Comparison of ENCODE assay signal across 8 cellular contexts in the genomic region with DNA sequence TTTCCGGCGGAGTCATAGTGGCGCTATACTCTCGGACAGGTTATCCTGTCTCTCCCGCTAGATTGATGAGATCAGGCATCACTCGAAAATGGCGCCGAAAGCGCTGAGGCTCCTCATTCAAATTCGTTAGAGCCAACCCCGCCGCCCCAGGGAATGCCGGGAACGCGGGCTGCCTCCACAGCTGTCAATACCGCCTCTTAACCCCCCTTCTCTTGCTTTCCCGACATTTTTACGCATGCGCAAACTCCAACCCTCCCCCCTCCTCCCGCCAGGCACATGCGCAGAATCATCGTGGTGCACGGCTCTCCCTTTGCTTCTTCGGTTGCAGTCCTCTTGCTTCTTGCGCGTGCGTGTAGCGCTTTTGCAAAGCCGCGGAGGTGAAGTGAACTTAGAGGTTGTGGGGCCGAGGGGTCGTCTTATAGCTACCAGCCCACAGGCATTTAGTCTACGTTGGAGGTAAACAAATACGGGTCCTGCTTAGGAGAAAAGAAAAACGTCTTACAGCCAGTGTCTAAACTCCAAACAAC.
DNase-seq lines count a peak whose midpoint lies in the region; ATAC-seq and TF ChIP-seq lines count a peak whose summit lies in the region.

No MANE protein-coding gene starts in this region.

- peak; percentile 50 for ATAC-seq in GM19025 (IDR thresholded peaks at IDR 0.05; ENCODE audit: low read depth, unreplicated experiment)
- peak; percentile 73 for ATAC-seq in HG03280 (IDR thresholded peaks at IDR 0.05; ENCODE audit: unreplicated experiment)
- ATAC-seq in central memory CD8-positive, alpha-beta T cell (replicated peaks; ENCODE audit: extremely low read depth, poor library complexity, severe bottlenecking), result peak; percentile 73

- H3K4me1 Mint-ChIP-seq in central memory CD8-positive, alpha-beta T cell, result peaks cover 30% of the 10 kb centered on the region

- no peak for TF ChIP-seq CTCF in AG09319 (IDR thresholded peaks at IDR 0.05; ENCODE audit: low read depth, low read length)

- H3K9me3 Mint-ChIP-seq in central memory CD8-positive, alpha-beta T cell, result no peaks in the 10 kb centered on the region

- H3K36me3 Mint-ChIP-seq in central memory CD8-positive, alpha-beta T cell (ENCODE audit: insufficient read depth), result peaks cover 31% of the 10 kb centered on the region

- H3K27ac Mint-ChIP-seq in central memory CD8-positive, alpha-beta T cell (ENCODE audit: low read depth), result peak overlapping the region; percentile 96

- no peaks in the 10 kb centered on the region for H3K27me3 Mint-ChIP-seq in central memory CD8-positive, alpha-beta T cell

- peak; percentile 98 for DNase-seq in AG09319 (ENCODE audit: extremely low read depth, low read depth)
- DNase-seq in NCI-H345 (lab: John Stamatoyannopoulos, UW), result peak; percentile 90
- DNase-seq in activated CD4-positive, CD25-positive, alpha-beta regulatory T cell (lab: John Stamatoyannopoulos, UW), result peak; percentile 93 to 98 (median 96)
- DNase-seq in central memory CD8-positive, alpha-beta T cell (ENCODE audit: low spot score in 2 of 2), result peak; percentile 98
- DNase-seq in inferior parietal cortex (ENCODE audit: extremely low spot score), result peak; percentile 97
- DNase-seq in smooth muscle cell of the brain vasculature (ENCODE audit: low read depth, low spot score), result peak; percentile 97

- peak overlapping the region; percentile 100 for H3K4me3 Mint-ChIP-seq in central memory CD8-positive, alpha-beta T cell

Comparison
In these comparisons a context has a peak if more than half of its experiments do, and no peak if none do; other contexts are left out.
1. Peak in every context shown above with its lines: DNase-seq and ATAC-seq.